In genomic region chr17:46782250-46782953, GRCh38 we compare ENCODE assay signal across 9 cellular contexts. TPM values are rescaled to one million over a fixed set of nuclear protein-coding genes. Genes with fewer than 3 reads are reported as not detected.
DNase-seq lines count a peak whose midpoint lies in the region; ATAC-seq, FAIRE-seq and TF ChIP-seq lines count a peak whose summit lies in the region.
"Had no signal": no experiment of that assay in that cellular context is flagged by ENCODE, and none has a peak within 500 bp of the region (broad histone marks: within the 10 kb centered on the region; RNA-seq: fewer than 3 reads in every experiment).

No MANE protein-coding gene starts in this region.

- no peak for TF ChIP-seq EP300 in GM12878 (IDR thresholded peaks at IDR 0.05; ENCODE audit: borderline replicate concordance in 1 of 2, control insufficient read depth in 1 of 2, low read depth in 2 of 2, low read length in 2 of 2)

- CTCF ChIA-PET in GM12878 (lab: Yijun Ruan, JAX) = no interaction called here

- RAD21 ChIA-PET in GM12878 (lab: Charles Lee; ENCODE audit: unreplicated experiment) = no interaction called here

- ATAC-seq in GM12878 (peak; percentile 89), HG03571 (IDR thresholded peaks at IDR 0.05; ENCODE audit: unreplicated experiment) (no peak), omental fat pad (ENCODE audit: low FRiP score) (no peak)

- no peak for FAIRE-seq in GM12878 (lab: Jason Lieb, UNC)
- FAIRE-seq: TTC549 had no signal

- H3K4me3 ChIP-seq in GM12878 = no peak overlapping the region

- no peaks in the 10 kb centered on the region for H4K20me1 ChIP-seq in GM12878 (ENCODE audit: control insufficient read depth, insufficient read depth)

- intact Hi-C loops in GM12878 (cut with micrococcal nuclease; ENCODE audit: unreplicated experiment) = no loop called here

- BruUV-seq in GM12878 (replicated peaks; lab: Mats Ljungman, UMichigan) = no TSS peak

- peak; percentile 68 for TF ChIP-seq RAD21 in GM12878 (IDR thresholded peaks at IDR 0.05; ENCODE audit: insufficient read depth, low read depth, low read length)

- no peaks in the 10 kb centered on the region; a peak in 1 of 4 replicates for H3K27me3 ChIP-seq in GM12878 (replicated peaks in 1 of 2; ENCODE audit: control insufficient read depth in 2 of 2, insufficient read depth in 2 of 2, low read length in 1 of 2)

- SMC1A ChIA-PET in GM12878 (lab: Charles Lee; ENCODE audit: uncharacterized antibody, unreplicated experiment) = no interaction called here

- no peak overlapping the region for H3K27ac ChIP-seq in GM12878 (ENCODE audit: control insufficient read depth, insufficient read depth)

- 26% methylated on average over 9 of the region's 9 CpGs for WGBS in GM12878 (ENCODE audit: insufficient coverage, insufficient replicate concordance, low lambda C conversion rate, missing lambda C conversion rate)

- no peak overlapping the region for H2AFZ ChIP-seq in GM12878 (ENCODE audit: control insufficient read depth, low read depth, low read length)

- H3K4me2 ChIP-seq in GM12878 (ENCODE audit: control insufficient read depth, insufficient read depth) = no peak overlapping the region

- no peaks in the 10 kb centered on the region for H3K9me3 ChIP-seq in GM12878 (replicated peaks; ENCODE audit: control insufficient read depth, insufficient read depth, low read length)

- POLR2A ChIA-PET in GM12878 (lab: Charles Lee) = no interaction called here

- TF ChIP-seq POLR2A in GM12878 (IDR thresholded peaks at IDR 0.05; ENCODE audit: low read depth, low read length) = no peak

- no peaks in the 10 kb centered on the region for H3K36me3 ChIP-seq in GM12878 (ENCODE audit: control insufficient read depth in 2 of 2, insufficient read depth in 2 of 2, low read length in 1 of 2)

- TF ChIP-seq CTCF in GM12878 (IDR thresholded peaks at IDR 0.05 in 2 of 3, conservative IDR thresholded peaks at IDR 0.05 in 1 of 3; ENCODE audit: control insufficient read depth in 2 of 3, extremely low read depth in 1 of 3, insufficient read depth in 1 of 3, low read depth in 3 of 3, low read length in 3 of 3) (peak; percentile 42 to 71 (median 56)), omental fat pad (IDR thresholded peaks at IDR 0.05) (no peak)

- no peaks in the 10 kb centered on the region for H3K79me2 ChIP-seq in GM12878 (ENCODE audit: control insufficient read depth, insufficient read depth, low read length)

- peak; percentile 33 for DNase-seq in G401 (ENCODE audit: low spot score)
- peak; percentile 40 for DNase-seq in KBM-7
- DNase-seq in GM12878 (ENCODE audit: low read depth, low spot score) = no peak
- peak; percentile 55 to 70 for DNase-seq in lung microvascular endothelial cell (ENCODE audit: low read depth in 2 of 2)
- no peak for DNase-seq in superior temporal gyrus (ENCODE audit: extremely low spot score)
- DNase-seq in NCI-H748 treated with DMSO at 0.1 percent for 48 hours (lab: John Stamatoyannopoulos, UW) = no peak
- DNase-seq in omental fat pad (ENCODE audit: low spot score) = no peak

- in situ Hi-C loops in G401 (cut with HindIII; ENCODE audit: low sequenced_read_pairs) = no loop called here
- in situ Hi-C loops in KBM-7 (cut with MboI; ENCODE audit: low pct_unique_long_range_greater_than_20kb, low sequenced_read_pairs) = no loop called here
- in situ Hi-C loops in GM12878 (cut with MboI) = no loop called here

- H3K9ac ChIP-seq in GM12878 (ENCODE audit: control insufficient read depth, insufficient read depth, low read length) = no peak overlapping the region

- no peaks in the 10 kb centered on the region for H3K4me1 ChIP-seq in GM12878 (ENCODE audit: control insufficient read depth, insufficient read depth, low read length)

TF ChIP-seq in GM12878, 131 proteins besides CTCF, POLR2A, EP300 and RAD21:
- no peak for TF ChIP-seq BACH1 (IDR thresholded peaks at IDR 0.05; ENCODE audit: borderline replicate concordance)
- no peak for TF ChIP-seq NR2C2 (IDR thresholded peaks at IDR 0.05; ENCODE audit: borderline replicate concordance, control insufficient read depth, insufficient read length, low read depth)
- 0 out of 2 replicates have a peak, but pooled peaks have one; percentile 26 for TF ChIP-seq RUNX3 (IDR thresholded peaks at IDR 0.05; ENCODE audit: low read length)
- no peak for TF ChIP-seq LARP7 (IDR thresholded peaks at IDR 0.05)
- no peak for TF ChIP-seq RAD51 (IDR thresholded peaks at IDR 0.05)
- no peak for TF ChIP-seq E2F4 (IDR thresholded peaks at IDR 0.05; ENCODE audit: low read depth, low read length)
- TF ChIP-seq, protein P1, sequence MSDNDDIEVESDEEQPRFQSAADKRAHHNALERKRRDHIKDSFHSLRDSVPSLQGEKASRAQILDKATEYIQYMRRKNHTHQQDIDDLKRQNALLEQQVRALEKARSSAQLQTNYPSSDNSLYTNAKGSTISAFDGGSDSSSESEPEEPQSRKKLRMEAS (IDR thresholded peaks at IDR 0.05; ENCODE audit: low read depth, low read length) = no peak
- TF ChIP-seq CBX5 (IDR thresholded peaks at IDR 0.05; ENCODE audit: low read depth) = no peak
- no peak for TF ChIP-seq ZBTB33 (IDR thresholded peaks at IDR 0.05)
- no peak for TF ChIP-seq MTA2 (IDR thresholded peaks at IDR 0.05; ENCODE audit: low read depth)
- TF ChIP-seq SMC3 (IDR thresholded peaks at IDR 0.05; ENCODE audit: borderline replicate concordance, low read length) = peak; percentile 51; the same call in 1 of the 2 replicates
- TF ChIP-seq SREBF2 (IDR thresholded peaks at IDR 0.05; ENCODE audit: low read length) = no peak
- no peak for TF ChIP-seq SIN3A (IDR thresholded peaks at IDR 0.05; ENCODE audit: low read depth, low read length)
- TF ChIP-seq ZNF207 (IDR thresholded peaks at IDR 0.05; ENCODE audit: borderline replicate concordance) = no peak

RNA-seq across cellular contexts. Expression of gene WNT3, which starts 36.1 kb away (rescaled TPM):
- total RNA-seq in G401 (2014; rRNA removed; shearing (Covaris generic)) = not detected in 2 replicates
- total RNA-seq in GM12878 (2013; cell fraction: nucleolus; rRNA removed) = not detected in 2 replicates
- total RNA-seq in GM12878 (2014; rRNA removed) (not detected in 2 replicates), GM12878 (2014; rRNA removed; fragmentation: Illumina TruSeq; extraction: Trizol) (not detected in 2 replicates), GM12878 (2021) (not detected in 2 replicates), lung microvascular endothelial cell (0.79 and 1.1 TPM in 2 replicates), omental fat pad (1 to 10 TPM in 3 of 4 donors, under 1 TPM in 1; 0.82 to 2.1 (median 1.2) TPM)
- 0.16 TPM for polyA plus RNA-seq in GM12878 (2011; ENCODE audit: low read depth)
- polyA plus RNA-seq in GM12878 (2011; rRNA removed) (0.01 TPM in 1 of 2 replicates, not detected in the other), GM12878 (2014; fragmentation: Illumina TruSeq; extraction: Trizol) (not detected in 2 replicates), GM12878 (2014; fragmentation: Nextera tagmentation; extraction: Ambion mirVana) (not detected), GM12878 (2014; rRNA removed) (0.03 TPM in 1 of 2 replicates, not detected in the other), GM12878 (2016; fragmentation: Nextera tagmentation; extraction: Ambion mirVana) (not detected)
- not detected in 2 replicates for polyA plus RNA-seq in GM12878 (2011; cell fraction: cytosol; rRNA removed)
- polyA plus RNA-seq in GM12878 (2011; cell fraction: nucleus; rRNA removed) = not detected in 2 replicates
- polyA plus RNA-seq in GM12878 (2012) = 0.07 and 0.11 TPM in 2 replicates
- not detected in 2 replicates for polyA minus RNA-seq in GM12878 (2011; rRNA and poly(A)+ RNA removed)
- not detected in 2 replicates for polyA minus RNA-seq in GM12878 (2011; cell fraction: cytosol; rRNA and poly(A)+ RNA removed)
- polyA minus RNA-seq in GM12878 (2011; cell fraction: nucleus; rRNA and poly(A)+ RNA removed) = not detected in 2 replicates

Comparison
In these comparisons a context has a peak if more than half of its experiments do, and no peak if none do; other contexts are left out.
1. DNase-seq: peak in G401 (single experiment), KBM-7 (single experiment) and lung microvascular endothelial cell (2 of 2); none in GM12878 (single experiment), superior temporal gyrus (single experiment), NCI-H748 treated with DMSO at 0.1 percent for 48 hours (single experiment) and omental fat pad (single experiment).
2. CTCF ChIP-seq: peak in GM12878 (3 of 3); none in omental fat pad (0 of 3).